Comparison of ENCODE assay signal across 11 cellular contexts in the genomic region with DNA sequence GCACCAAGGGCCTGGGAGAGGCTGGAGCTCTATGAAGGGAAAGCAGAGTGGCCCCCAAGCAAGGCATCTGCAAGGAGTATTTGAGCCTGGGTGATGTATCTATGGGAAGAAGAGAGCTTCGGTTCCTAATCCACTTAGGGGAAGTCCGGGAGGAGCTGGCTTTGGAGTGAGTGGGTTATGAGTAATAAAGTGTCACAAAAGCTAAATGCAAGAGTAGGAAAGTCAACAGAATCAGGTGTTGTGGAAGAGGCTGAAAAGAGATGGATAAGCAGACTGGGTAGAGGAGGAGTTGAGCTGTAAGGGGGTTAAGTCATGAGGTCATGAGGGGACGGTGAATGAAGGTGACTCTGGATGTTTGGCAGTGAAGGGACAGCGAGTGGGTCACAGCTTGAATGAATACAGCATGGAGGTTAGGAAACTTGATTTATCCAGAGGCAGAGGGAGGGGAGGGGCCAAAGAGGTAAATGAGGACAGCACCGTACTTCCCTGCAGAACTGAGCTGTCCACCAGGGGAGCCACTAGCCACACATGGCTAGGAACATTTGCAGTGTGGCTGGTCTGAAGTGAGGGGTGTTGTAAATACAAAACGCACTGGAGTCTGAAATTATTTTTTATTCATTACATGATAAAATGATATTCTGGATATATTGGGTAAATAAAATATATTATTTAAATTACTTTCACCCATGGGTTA.
DNase-seq lines count a peak whose midpoint lies in the region; ATAC-seq, FAIRE-seq and TF ChIP-seq lines count a peak whose summit lies in the region.
"Had no signal": no experiment of that assay in that cellular context is flagged by ENCODE, and none has a peak within 500 bp of the region (broad histone marks: within the 10 kb centered on the region; RNA-seq: fewer than 3 reads in every experiment).

No MANE protein-coding gene starts in this region.

- no peaks in the 10 kb centered on the region for H3K9me3 Mint-ChIP-seq in stimulated activated naive B cell treated with anti-CD40 and anti-IgM and Interleukin-4, amounts not matched to agents 10 μg/mL and 1 μg/mL and 100 μg/mL, for 72 hours
- peaks cover 1% of the 10 kb centered on the region for H3K9me3 Mint-ChIP-seq in activated naive CD4-positive, alpha-beta T cell treated with anti-CD3 and anti-CD28 coated beads, Interleukin-2, amount 10 ng/mL, durations not matched to agents 7 days and 5 days
- H3K9me3 Mint-ChIP-seq: activated naive CD4-positive, alpha-beta T cell treated with anti-CD3 and anti-CD28 coated beads, Interleukin-2, amount 50 U/mL, for 24 hours had no signal

- H3K27ac Mint-ChIP-seq in stimulated activated naive B cell treated with anti-CD40 and anti-IgM and Interleukin-4, amounts not matched to agents 10 μg/mL and 1 μg/mL and 100 μg/mL, for 72 hours, result no peak overlapping the region
- H3K27ac Mint-ChIP-seq in activated naive CD4-positive, alpha-beta T cell treated with anti-CD3 and anti-CD28 coated beads, Interleukin-2, amount 10 ng/mL, durations not matched to agents 7 days and 5 days, result no peak overlapping the region
- H3K27ac Mint-ChIP-seq: activated naive CD4-positive, alpha-beta T cell treated with anti-CD3 and anti-CD28 coated beads, Interleukin-2, amount 50 U/mL, for 24 hours; naive B cell had no signal

- H3K4me3 Mint-ChIP-seq in stimulated activated naive B cell treated with anti-CD40 and anti-IgM and Interleukin-4, amounts not matched to agents 10 μg/mL and 1 μg/mL and 100 μg/mL, for 72 hours, result no peak overlapping the region
- no peak overlapping the region for H3K4me3 Mint-ChIP-seq in activated naive CD4-positive, alpha-beta T cell treated with anti-CD3 and anti-CD28 coated beads, Interleukin-2, amount 10 ng/mL, durations not matched to agents 7 days and 5 days
- H3K4me3 Mint-ChIP-seq: activated naive CD4-positive, alpha-beta T cell treated with anti-CD3 and anti-CD28 coated beads, Interleukin-2, amount 50 U/mL, for 24 hours had no signal

- CTCF ChIA-PET in activated naive CD4-positive, alpha-beta T cell treated with anti-CD3 and anti-CD28 coated beads, Interleukin-2, amount 10 ng/mL, durations not matched to agents 7 days and 5 days (lab: Charles Lee), result interaction anchor here (1.5 kb wide), 1 partner anchor 20 kb away, joined by 3 read pairs; no protein-coding TSS in a partner anchor

- H3K4me1 ChIP-seq in ascending aorta, result peaks cover 9 to 45% of the 10 kb centered on the region in 2 donors
- H3K4me1 ChIP-seq in kidney (ENCODE audit: control insufficient read depth in 1 of 2, insufficient read depth in 1 of 2, low read depth in 1 of 2, low read length in 2 of 2), result peaks cover 0 to 2% of the 10 kb centered on the region in 2 donors

- ATAC-seq in GM19324 (IDR thresholded peaks at IDR 0.05; ENCODE audit: low FRiP score, unreplicated experiment), result no peak
- no peak for ATAC-seq in stimulated activated naive B cell treated with anti-CD40 and anti-IgM and Interleukin-4, amounts not matched to agents 10 μg/mL and 1 μg/mL and 100 μg/mL, for 72 hours (replicated peaks)

- H3K27me3 ChIP-seq in ascending aorta, result no peaks in the 10 kb centered on the region

- peak overlapping the region; percentile 13 to 47 for H3K27ac ChIP-seq in ascending aorta
- peak overlapping the region in 1 of 2 donors; percentile 47 for H3K27ac ChIP-seq in kidney (ENCODE audit: low read depth in 2 of 2, low read length in 2 of 2)

- intact Hi-C loops in ascending aorta (cut with DNase I), result no loop called here
- intact Hi-C loops in kidney (cut with DNase I), result no loop called here

- DNase-seq in AG09319 (ENCODE audit: extremely low read depth, low read depth) (no peak), HT1080 (ENCODE audit: low read depth) (peak; percentile 63), ascending aorta (ENCODE audit: low spot score in 2 of 2) (no peak), kidney (no peak), hippocampal formation (lab: John Stamatoyannopoulos, UW) (no peak)
- DNase-seq in stimulated activated naive B cell treated with anti-CD40 and anti-IgM and Interleukin-4, amounts not matched to agents 10 μg/mL and 1 μg/mL and 100 μg/mL, for 72 hours, result no peak
- no peak for DNase-seq in activated naive CD4-positive, alpha-beta T cell treated with anti-CD3 and anti-CD28 coated beads, Interleukin-2, amount 10 ng/mL, durations not matched to agents 7 days and 5 days
- DNase-seq: naive B cell, NCI-H345 had no signal

- peaks cover 8 to 9% of the 10 kb centered on the region in 2 donors for H3K27me3 Mint-ChIP-seq in stimulated activated naive B cell treated with anti-CD40 and anti-IgM and Interleukin-4, amounts not matched to agents 10 μg/mL and 1 μg/mL and 100 μg/mL, for 72 hours
- peaks cover 4% of the 10 kb centered on the region for H3K27me3 Mint-ChIP-seq in activated naive CD4-positive, alpha-beta T cell treated with anti-CD3 and anti-CD28 coated beads, Interleukin-2, amount 10 ng/mL, durations not matched to agents 7 days and 5 days
- H3K27me3 Mint-ChIP-seq: activated naive CD4-positive, alpha-beta T cell treated with anti-CD3 and anti-CD28 coated beads, Interleukin-2, amount 50 U/mL, for 24 hours had no signal

- peak; percentile 28 for TF ChIP-seq CTCF in AG09319 (IDR thresholded peaks at IDR 0.05; ENCODE audit: low read depth, low read length)
- TF ChIP-seq CTCF in ascending aorta (IDR thresholded peaks at IDR 0.05), result peak; percentile 37 to 56 (median 56)
- TF ChIP-seq CTCF in kidney (IDR thresholded peaks at IDR 0.05; ENCODE audit: borderline replicate concordance, extremely low read depth, insufficient read depth), result peak; percentile 43

- H3K9me3 ChIP-seq in ascending aorta (no peaks in the 10 kb centered on the region), kidney (ENCODE audit: control insufficient read depth in 1 of 2, low read length in 2 of 2) (no peaks in the 10 kb centered on the region)

- no peak for FAIRE-seq in kidney (lab: Jason Lieb, UNC)

- H3K9ac ChIP-seq in kidney (ENCODE audit: low read length in 2 of 2), result no peak overlapping the region

- no peak overlapping the region for H3K4me3 ChIP-seq in ascending aorta
- H3K4me3 ChIP-seq in kidney (ENCODE audit: low read length in 2 of 2), result no peak overlapping the region

- no peaks in the 10 kb centered on the region for H3K36me3 ChIP-seq in ascending aorta
- no peaks in the 10 kb centered on the region for H3K36me3 ChIP-seq in kidney (ENCODE audit: control insufficient read depth in 1 of 2, insufficient read depth in 2 of 2, low read length in 2 of 2)

- H3K36me3 Mint-ChIP-seq in stimulated activated naive B cell treated with anti-CD40 and anti-IgM and Interleukin-4, amounts not matched to agents 10 μg/mL and 1 μg/mL and 100 μg/mL, for 72 hours, result no peaks in the 10 kb centered on the region
- no peaks in the 10 kb centered on the region for H3K36me3 Mint-ChIP-seq in activated naive CD4-positive, alpha-beta T cell treated with anti-CD3 and anti-CD28 coated beads, Interleukin-2, amount 10 ng/mL, durations not matched to agents 7 days and 5 days
- H3K36me3 Mint-ChIP-seq: activated naive CD4-positive, alpha-beta T cell treated with anti-CD3 and anti-CD28 coated beads, Interleukin-2, amount 50 U/mL, for 24 hours had no signal

- H3K4me1 Mint-ChIP-seq in stimulated activated naive B cell treated with anti-CD40 and anti-IgM and Interleukin-4, amounts not matched to agents 10 μg/mL and 1 μg/mL and 100 μg/mL, for 72 hours, result no peaks in the 10 kb centered on the region
- H3K4me1 Mint-ChIP-seq in activated naive CD4-positive, alpha-beta T cell treated with anti-CD3 and anti-CD28 coated beads, Interleukin-2, amount 10 ng/mL, durations not matched to agents 7 days and 5 days, result no peaks in the 10 kb centered on the region
- H3K4me1 Mint-ChIP-seq: activated naive CD4-positive, alpha-beta T cell treated with anti-CD3 and anti-CD28 coated beads, Interleukin-2, amount 50 U/mL, for 24 hours; naive B cell had no signal
